Comparison of ENCODE assay signal across 19 cellular contexts in genomic region chr17:81526662-81527571, GRCh38. TPM values are rescaled to one million over a fixed set of nuclear protein-coding genes. Genes with fewer than 3 reads are reported as not detected.
DNase-seq lines count a peak whose midpoint lies in the region; ATAC-seq, FAIRE-seq and TF ChIP-seq lines count a peak whose summit lies in the region.
"Had no signal": no experiment of that assay in that cellular context is flagged by ENCODE, and none has a peak within 500 bp of the region (broad histone marks: within the 10 kb centered on the region; RNA-seq: fewer than 3 reads in every experiment).

No MANE protein-coding gene starts in this region.

- DNase-seq in left ventricle myocardium superior (peak; percentile 15), left cardiac atrium (no peak), NCI-H2196 treated with DMSO at 0.1 percent for 48 hours (lab: John Stamatoyannopoulos, UW; ENCODE audit: unreplicated experiment) (peak; percentile 89), kidney (peak; percentile 71), transverse colon (no peak)
- no peak for DNase-seq in stimulated activated naive CD4-positive, alpha-beta T cell (lab: John Stamatoyannopoulos, UW)
- no peak for DNase-seq in stimulated activated effector memory CD8-positive, alpha-beta T cell treated with anti-CD3 and anti-CD28 coated beads, Interleukin-12 subunit alpha, Interleukin-12 subunit beta, amount 100 ng/mL, for 72 hours (ENCODE audit: low spot score in 2 of 2)
- DNase-seq: CD8-positive, alpha-beta memory T cell; GDM1; IMR-90; Kasumi-1; NCI-H1417; NCI-H187 treated with DMSO at 0.1 percent for 48 hours; NCI-H2171; NCI-H82 had no signal

- TF ChIP-seq CTCF in kidney (IDR thresholded peaks at IDR 0.05; ENCODE audit: borderline replicate concordance, extremely low read depth, insufficient read depth) (no peak), transverse colon (IDR thresholded peaks at IDR 0.05) (no peak)

- peaks cover 28% of the 10 kb centered on the region for H3K27me3 ChIP-seq in skeletal muscle satellite cell (ENCODE audit: control insufficient read depth, insufficient read depth, low read length)
- peaks cover 78% of the 10 kb centered on the region for H3K27me3 ChIP-seq in transverse colon

- H3K27ac ChIP-seq in kidney (ENCODE audit: low read depth in 2 of 2, low read length in 2 of 2) (no peak overlapping the region), transverse colon (no peak overlapping the region)
- H3K27ac ChIP-seq: BLaER1 had no signal

- intact Hi-C loops in left ventricle myocardium superior (cut with micrococcal nuclease): no loop called here
- intact Hi-C loops in left cardiac atrium (cut with DNase I): no loop called here
- intact Hi-C loops in kidney (cut with DNase I): no loop called here
- intact Hi-C loops in transverse colon (cut with DNase I; ENCODE audit: low total_unique reads): no loop called here

- no peaks in the 10 kb centered on the region for H3K36me3 Mint-ChIP-seq in stimulated activated effector memory CD8-positive, alpha-beta T cell treated with anti-CD3 and anti-CD28 coated beads, Interleukin-12 subunit alpha, Interleukin-12 subunit beta, amount 100 ng/mL, for 72 hours
- H3K36me3 Mint-ChIP-seq: CD8-positive, alpha-beta memory T cell had no signal

- H3K9me3 ChIP-seq in kidney (ENCODE audit: control insufficient read depth in 1 of 2, low read length in 2 of 2) (no peaks in the 10 kb centered on the region), skeletal muscle satellite cell (replicated peaks; ENCODE audit: low read length) (no peaks in the 10 kb centered on the region), transverse colon (no peaks in the 10 kb centered on the region)

- H3K4me3 ChIP-seq in kidney (ENCODE audit: low read length in 2 of 2): no peak overlapping the region
- no peak overlapping the region for H3K4me3 ChIP-seq in skeletal muscle satellite cell (ENCODE audit: low read length)
- no peak overlapping the region for H3K4me3 ChIP-seq in transverse colon
- H3K4me3 ChIP-seq: BLaER1 had no signal

- H3K4me3 Mint-ChIP-seq in stimulated activated effector memory CD8-positive, alpha-beta T cell treated with anti-CD3 and anti-CD28 coated beads, Interleukin-12 subunit alpha, Interleukin-12 subunit beta, amount 100 ng/mL, for 72 hours: no peak overlapping the region
- H3K4me3 Mint-ChIP-seq: CD8-positive, alpha-beta memory T cell had no signal

- H3K9ac ChIP-seq in kidney (ENCODE audit: low read length in 2 of 2) (no peak overlapping the region), skeletal muscle satellite cell (ENCODE audit: low read depth, low read length) (no peak overlapping the region)
- H3K9ac ChIP-seq: BLaER1 had no signal

- TF ChIP-seq EP300 in transverse colon (IDR thresholded peaks at IDR 0.05; ENCODE audit: low read depth): no peak

- no peak for FAIRE-seq in kidney (lab: Jason Lieb, UNC)
- FAIRE-seq: GM12892 had no signal

- TF ChIP-seq POLR2A in transverse colon (IDR thresholded peaks at IDR 0.05): no peak

- H3K27ac Mint-ChIP-seq in stimulated activated effector memory CD8-positive, alpha-beta T cell treated with anti-CD3 and anti-CD28 coated beads, Interleukin-12 subunit alpha, Interleukin-12 subunit beta, amount 100 ng/mL, for 72 hours: no peak overlapping the region

- H3K9me3 Mint-ChIP-seq in stimulated activated effector memory CD8-positive, alpha-beta T cell treated with anti-CD3 and anti-CD28 coated beads, Interleukin-12 subunit alpha, Interleukin-12 subunit beta, amount 100 ng/mL, for 72 hours: no peaks in the 10 kb centered on the region
- H3K9me3 Mint-ChIP-seq: CD8-positive, alpha-beta memory T cell had no signal

- H3K4me1 Mint-ChIP-seq in stimulated activated effector memory CD8-positive, alpha-beta T cell treated with anti-CD3 and anti-CD28 coated beads, Interleukin-12 subunit alpha, Interleukin-12 subunit beta, amount 100 ng/mL, for 72 hours: no peaks in the 10 kb centered on the region
- H3K4me1 Mint-ChIP-seq: CD8-positive, alpha-beta memory T cell had no signal

- H3K4me2 ChIP-seq in skeletal muscle satellite cell (ENCODE audit: low read length): peak overlapping the region; percentile 44
- H3K4me2 ChIP-seq: BLaER1 had no signal

- 66 to 75% methylated on average over 2 to 18 of the region's 21 CpGs for WGBS in transverse colon (ENCODE audit: low coverage in 1 of 2), 2 donors

- H3K4me1 ChIP-seq in kidney (ENCODE audit: control insufficient read depth in 1 of 2, insufficient read depth in 1 of 2, low read depth in 1 of 2, low read length in 2 of 2): peaks cover 0 to 15% of the 10 kb centered on the region in 2 donors
- peaks cover 19% of the 10 kb centered on the region for H3K4me1 ChIP-seq in skeletal muscle satellite cell (ENCODE audit: control insufficient read depth, insufficient read depth, low read length)
- peaks cover 0 to 18% (median 9%) of the 10 kb centered on the region in 4 donors for H3K4me1 ChIP-seq in transverse colon

- no peak for ATAC-seq in left ventricle myocardium superior
- ATAC-seq in left cardiac atrium: no peak
- no peak for ATAC-seq in stimulated activated effector memory CD8-positive, alpha-beta T cell treated with anti-CD3 and anti-CD28 coated beads, Interleukin-12 subunit alpha, Interleukin-12 subunit beta, amount 100 ng/mL, for 72 hours

- in situ Hi-C loops in transverse colon (cut with MboI; ENCODE audit: low pct_ligation_motif_present in 1 of 4, low pct_unique_long_range_greater_than_20kb in 1 of 4, low sequenced_read_pairs in 3 of 4): no loop called here

- H3K36me3 ChIP-seq in kidney (ENCODE audit: control insufficient read depth in 1 of 2, insufficient read depth in 2 of 2, low read length in 2 of 2): no peaks in the 10 kb centered on the region
- H3K36me3 ChIP-seq in skeletal muscle satellite cell (ENCODE audit: insufficient read depth, low read length): no peaks in the 10 kb centered on the region
- no peaks in the 10 kb centered on the region for H3K36me3 ChIP-seq in transverse colon
- H3K36me3 ChIP-seq: BLaER1 had no signal

RNA-seq across cellular contexts. Expression of gene FSCN2, which starts 1.3 kb away (rescaled TPM):
- total RNA-seq in left ventricle myocardium superior (0.50 TPM), left cardiac atrium (under 1 TPM; 0.38 to 0.39 TPM), kidney (3.8 TPM), transverse colon (10 to 100 TPM in 2 of 4 donors, 1 to 10 TPM in 2; 2.3 to 36.4 (median 17.2) TPM)
- 0.26 TPM for polyA plus RNA-seq in kidney (ENCODE audit: insufficient read depth, low read depth, low replicate concordance)
- total RNA-seq in skeletal muscle satellite cell (2012; rRNA removed): 0.76 and 1.3 TPM in 2 replicates
- total RNA-seq: RPMI7951 had no signal
- polyA plus RNA-seq: CD8-positive, alpha-beta memory T cell had no signal

RNA-seq across cellular contexts. Expression of gene ACTG1, which starts 14.3 kb away (rescaled TPM):
- total RNA-seq in left ventricle myocardium superior: 357 TPM
- total RNA-seq in left cardiac atrium: 1,000 to 10,000 TPM in 1 of 2 donors, 100 to 1,000 TPM in 1; 663 to 1,095 TPM
- 2,632 TPM for total RNA-seq in kidney
- polyA plus RNA-seq in kidney (ENCODE audit: insufficient read depth, low read depth, low replicate concordance): 1,350 TPM
- total RNA-seq in skeletal muscle satellite cell (2012; rRNA removed): 9,662 and 11,711 TPM in 2 replicates
- total RNA-seq in transverse colon: 1,000 to 10,000 TPM; 2,099 to 4,882 (median 4,009) TPM

RNA-seq across cellular contexts. Expression of gene FAAP100, which starts 25.2 kb away (rescaled TPM):
- 15.4 TPM for total RNA-seq in left ventricle myocardium superior
- 10 to 100 TPM; 11.6 to 15.7 TPM for total RNA-seq in left cardiac atrium
- total RNA-seq in kidney: 28.6 TPM
- polyA plus RNA-seq in kidney (ENCODE audit: insufficient read depth, low read depth, low replicate concordance): 13.2 TPM
- 26.2 and 31.2 TPM in 2 replicates for total RNA-seq in skeletal muscle satellite cell (2012; rRNA removed)
- 10 to 100 TPM; 26.2 to 90.5 (median 37.4) TPM for total RNA-seq in transverse colon

Comparison
In these comparisons a context has a peak if more than half of its experiments do, and no peak if none do; other contexts are left out.
1. DNase-seq: peak in left ventricle myocardium superior (single experiment), NCI-H2196 treated with DMSO at 0.1 percent for 48 hours (single experiment) and kidney (single experiment); none in left cardiac atrium (single experiment), transverse colon (single experiment), stimulated activated naive CD4-positive, alpha-beta T cell (0 of 6) and stimulated activated effector memory CD8-positive, alpha-beta T cell treated with anti-CD3 and anti-CD28 coated beads, Interleukin-12 subunit alpha, Interleukin-12 subunit beta, amount 100 ng/mL, for 72 hours (0 of 2).